In the genomic region with DNA sequence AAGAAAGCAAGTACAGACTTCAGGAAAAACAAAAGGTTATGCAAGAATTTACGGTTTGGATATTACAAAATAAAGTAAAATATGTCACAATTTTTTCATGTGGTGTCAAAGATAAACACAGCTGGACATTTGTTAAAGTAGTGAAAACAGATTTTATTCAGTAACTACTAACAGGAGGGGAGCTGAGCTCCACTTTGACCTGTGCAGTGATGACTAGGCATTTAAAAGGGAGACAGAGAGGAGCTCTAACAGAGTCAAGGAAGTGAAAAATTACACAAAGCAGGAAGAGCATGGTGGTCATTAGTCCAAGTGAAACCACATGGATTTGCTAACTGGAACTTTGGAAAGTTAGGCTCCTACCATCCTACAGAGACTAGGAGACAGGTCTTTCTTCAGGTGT, we compare ENCODE assay signal across 16 cellular contexts.
"Had no signal": no experiment of that assay in that cellular context is flagged by ENCODE, and none has a peak within 500 bp of the region (broad histone marks: within the 10 kb centered on the region; RNA-seq: fewer than 3 reads in every experiment).

No MANE protein-coding gene starts in this region.

- H3K4me1 ChIP-seq: body of pancreas, colonic mucosa, left ventricle myocardium inferior, thyroid gland had no signal

- H3K9me3 ChIP-seq: body of pancreas, colonic mucosa, left ventricle myocardium inferior, thyroid gland had no signal

- H3K4me3 ChIP-seq: body of pancreas, colonic mucosa, left ventricle myocardium inferior, thyroid gland had no signal

- H3K27ac ChIP-seq: body of pancreas, colonic mucosa, left ventricle myocardium inferior, thyroid gland had no signal

- DNase-seq: activated CD4-positive, alpha-beta memory T cell treated with anti-CD3 and anti-CD28 coated beads for 36 hours; activated CD4-positive, alpha-beta T cell treated with anti-CD3 and anti-CD28 coated beads for 36 hours; activated naive CD8-positive, alpha-beta T cell treated with anti-CD3 and anti-CD28 coated beads for 36 hours; activated T-cell treated with anti-CD3 and anti-CD28 coated beads for 4 hours; amygdala; body of pancreas; central memory CD4-positive, alpha-beta T cell; colonic mucosa; endodermal cell; foreskin melanocyte; head of caudate nucleus; left ventricle myocardium inferior; retina; stimulated activated CD8-positive, alpha-beta memory T cell treated with anti-CD3 and anti-CD28 coated beads, Interleukin-4, amount 100 ng/mL, for 48 hours; stimulated activated naive CD4-positive, alpha-beta T cell; thyroid gland had no signal

- H3K36me3 ChIP-seq: colonic mucosa, left ventricle myocardium inferior, thyroid gland had no signal

- H3K27me3 ChIP-seq: body of pancreas, colonic mucosa, thyroid gland had no signal
